Comparison of ENCODE assay signal across 8 cellular contexts in the genomic region with DNA sequence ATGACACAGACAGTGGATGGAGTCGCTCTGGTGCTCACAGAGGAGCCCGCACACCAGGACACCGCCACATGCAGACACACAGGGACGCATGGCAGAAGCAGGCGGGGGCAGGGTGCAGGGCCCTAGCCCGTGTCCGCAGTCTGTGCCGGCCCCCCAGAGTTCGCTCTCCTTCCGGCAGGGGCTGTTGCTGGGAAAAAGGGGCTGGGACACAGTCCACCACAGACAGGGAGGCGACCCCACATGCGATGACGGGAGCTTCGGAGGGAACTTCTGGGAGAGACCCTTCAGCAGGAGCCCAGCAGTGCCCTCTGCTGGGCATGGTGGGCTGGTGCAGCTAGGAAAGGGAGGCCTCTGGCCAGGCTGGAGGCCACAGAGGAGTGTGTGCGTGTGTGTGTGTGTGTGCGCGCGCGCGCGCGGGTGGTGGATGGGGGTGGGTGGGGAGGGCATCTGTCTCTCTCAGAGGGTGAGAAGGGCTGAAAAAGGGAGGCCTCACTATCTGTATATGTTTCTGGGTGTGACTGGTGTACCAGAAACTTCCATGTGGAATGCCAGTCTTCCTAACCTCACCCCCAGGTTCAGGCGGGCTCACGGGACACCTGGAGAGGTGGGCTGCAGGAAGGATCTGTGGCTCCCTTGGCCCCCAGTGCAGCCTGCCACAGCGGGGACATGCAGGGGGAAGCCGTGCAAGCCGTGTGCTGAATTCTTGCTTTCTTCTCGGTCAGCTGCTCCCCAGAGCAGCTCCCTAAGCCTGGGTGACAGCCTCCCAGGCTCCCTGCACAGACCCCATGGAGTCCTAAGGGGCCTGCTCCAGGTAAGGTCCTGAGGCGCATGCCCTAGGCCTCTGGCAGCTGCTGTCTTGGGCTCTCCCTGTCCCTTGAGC.
DNase-seq lines count a peak whose midpoint lies in the region; ATAC-seq, FAIRE-seq and TF ChIP-seq lines count a peak whose summit lies in the region.

No MANE protein-coding gene starts in this region.

- peaks cover 17% of the 10 kb centered on the region for H3K4me1 ChIP-seq in HUES64 (ENCODE audit: insufficient read depth, low read length)

- peaks cover 21% of the 10 kb centered on the region for H3K4me1 Mint-ChIP-seq in activated T-helper 17 cell treated with anti-CD3 and anti-CD28 coated beads, Interleukin-2, amount 50 U/mL, for 72 hours
- peaks cover 72% of the 10 kb centered on the region for H3K4me1 Mint-ChIP-seq in nephron progenitor cell

- no peak overlapping the region for H3K27ac ChIP-seq in HUES64 (ENCODE audit: low read depth, low read length)

- H3K4me3 ChIP-seq in GM12864 (ENCODE audit: low read depth, low read length) = no peak overlapping the region
- H3K4me3 ChIP-seq in HUES64 (ENCODE audit: low read length) = peak overlapping the region; percentile 35; the same call in 1 of the 2 replicates

- H3K27me3 ChIP-seq in HUES64 (ENCODE audit: insufficient read depth, low read length) = peaks cover 5% of the 10 kb centered on the region; the same call in 1 of the 2 replicates

- DNase-seq in GM12864 (ENCODE audit: low read depth) (peak; percentile 7), RCC 7860 (ENCODE audit: low spot score) (peak; percentile 22), fibroblast of the conjunctiva (ENCODE audit: low read depth) (peak; percentile 33), nephron progenitor cell (peak; percentile 84)
- peak; percentile 46 for DNase-seq in stimulated activated naive CD4-positive, alpha-beta T cell treated with Interleukin-2 at 50 U/mL for 16 hours (lab: John Stamatoyannopoulos, UW)

- no peak for FAIRE-seq in RCC 7860 (lab: Jason Lieb, UNC)

- H3K9me3 ChIP-seq in HUES64 (ENCODE audit: insufficient read depth, low read depth, low read length) = no peaks in the 10 kb centered on the region

- no peaks in the 10 kb centered on the region for H3K36me3 ChIP-seq in HUES64 (ENCODE audit: insufficient read depth, low read length)

- TF ChIP-seq CTCF in GM12864 (IDR thresholded peaks at IDR 0.05; ENCODE audit: low read depth, low read length, missing control alignments) (peak; percentile 96), nephron progenitor cell (IDR thresholded peaks at IDR 0.05) (peak; percentile 86)

- peak overlapping the region; percentile 49 for H3K27ac Mint-ChIP-seq in activated T-helper 17 cell treated with anti-CD3 and anti-CD28 coated beads, Interleukin-2, amount 50 U/mL, for 72 hours
- H3K27ac Mint-ChIP-seq in nephron progenitor cell = no peak overlapping the region

- peak overlapping the region; percentile 51 for H3K4me3 Mint-ChIP-seq in activated T-helper 17 cell treated with anti-CD3 and anti-CD28 coated beads, Interleukin-2, amount 50 U/mL, for 72 hours
- H3K4me3 Mint-ChIP-seq in nephron progenitor cell = peak overlapping the region; percentile 66

- no peaks in the 10 kb centered on the region for H3K36me3 Mint-ChIP-seq in activated T-helper 17 cell treated with anti-CD3 and anti-CD28 coated beads, Interleukin-2, amount 50 U/mL, for 72 hours (ENCODE audit: low read depth)
- H3K36me3 Mint-ChIP-seq in nephron progenitor cell (ENCODE audit: low read depth) = no peaks in the 10 kb centered on the region

- peak; percentile 74 for ATAC-seq in activated T-helper 17 cell treated with anti-CD3 and anti-CD28 coated beads, Interleukin-2, amount 50 U/mL, for 72 hours (replicated peaks)
- ATAC-seq in GM21515 (IDR thresholded peaks at IDR 0.05; ENCODE audit: unreplicated experiment) = no peak

- no peaks in the 10 kb centered on the region for H3K9me3 Mint-ChIP-seq in activated T-helper 17 cell treated with anti-CD3 and anti-CD28 coated beads, Interleukin-2, amount 50 U/mL, for 72 hours
- H3K9me3 Mint-ChIP-seq in nephron progenitor cell = no peaks in the 10 kb centered on the region

- WGBS in HUES64 = 42% methylated on average over 21 of the region's 29 CpGs

- no peaks in the 10 kb centered on the region for H3K27me3 Mint-ChIP-seq in activated T-helper 17 cell treated with anti-CD3 and anti-CD28 coated beads, Interleukin-2, amount 50 U/mL, for 72 hours
- H3K27me3 Mint-ChIP-seq in nephron progenitor cell (ENCODE audit: low read depth, poor library complexity) = peaks cover 11% of the 10 kb centered on the region

- H3K9ac ChIP-seq in HUES64 (ENCODE audit: low read depth, low read length) = no peak overlapping the region

Comparison
In these comparisons a context has a peak if more than half of its experiments do, and no peak if none do; other contexts are left out.
1. DNase-seq: peak in every context shown above with its lines; median percentile 84 in nephron progenitor cell; 46 in stimulated activated naive CD4-positive, alpha-beta T cell treated with Interleukin-2 at 50 U/mL for 16 hours; 33 in fibroblast of the conjunctiva; 22 in RCC 7860; 7 in GM12864.